20 cellular contexts compared by ENCODE assay signal in genomic region chr9:137366891-137367381, GRCh38. TPM values are rescaled to one million over a fixed set of nuclear protein-coding genes. Genes with fewer than 3 reads are reported as not detected.
DNase-seq lines count a peak whose midpoint lies in the region; ATAC-seq and TF ChIP-seq lines count a peak whose summit lies in the region.
"Had no signal": no experiment of that assay in that cellular context is flagged by ENCODE, and none has a peak within 500 bp of the region (broad histone marks: within the 10 kb centered on the region; RNA-seq: fewer than 3 reads in every experiment).

No MANE protein-coding gene starts in this region.

- H3K36me3 ChIP-seq in BLaER1 treated with 17β-estradiol and CSF1 and Interleukin-3, amounts not matched to agents 10 nM and 100 nM = peaks cover 0 to 18% (median 0%) of the 10 kb centered on the region in 11 experiments; a peak in 3 of 22 replicates
- peaks cover 0 to 23% (median 3%) of the 10 kb centered on the region in 4 donors for H3K36me3 ChIP-seq in sigmoid colon
- H3K36me3 ChIP-seq: HAP-1, SJCRH30 had no signal

- H3K27ac Mint-ChIP-seq in chondrocyte (ENCODE audit: unreplicated experiment) = no peak overlapping the region

- TF ChIP-seq EP300 in sigmoid colon (IDR thresholded peaks at IDR 0.05) = no peak

- H3K4me2 ChIP-seq in BLaER1 treated with 17β-estradiol and CSF1 and Interleukin-3, amounts not matched to agents 10 nM and 100 nM = peak overlapping the region in 7 of 11 experiments; percentile 10 to 74 (median 61); a peak in 10 of 22 replicates

- no peak overlapping the region for H3K4me3 Mint-ChIP-seq in chondrocyte (ENCODE audit: unreplicated experiment)

- ATAC-seq in left lobe of liver (no peak), left colon (no peak)
- ATAC-seq: PC-3 had no signal

- H3K27me3 Mint-ChIP-seq in chondrocyte (ENCODE audit: low read depth) = no peaks in the 10 kb centered on the region

- no peak overlapping the region for H3K9ac ChIP-seq in BLaER1 treated with 17β-estradiol and CSF1 and Interleukin-3, amounts not matched to agents 10 nM and 100 nM

- peaks cover 15% of the 10 kb centered on the region for H3K36me3 Mint-ChIP-seq in chondrocyte (ENCODE audit: low read depth)

- H3K9me3 ChIP-seq in BLaER1 treated with 17β-estradiol and CSF1 and Interleukin-3, amounts not matched to agents 10 nM and 100 nM (replicated peaks in 1 of 11) = peaks cover 9 to 20% (median 12%) of the 10 kb centered on the region in 11 experiments; a peak in 14 of 22 replicates
- no peaks in the 10 kb centered on the region for H3K9me3 ChIP-seq in sigmoid colon
- H3K9me3 ChIP-seq: HAP-1, SJCRH30 had no signal

- TF ChIP-seq CTCF in chondrocyte (IDR thresholded peaks at IDR 0.05) = no peak
- TF ChIP-seq CTCF in sigmoid colon (IDR thresholded peaks at IDR 0.05) = no peak

- H3K27ac ChIP-seq in BLaER1 treated with 17β-estradiol and CSF1 and Interleukin-3, amounts not matched to agents 10 nM and 100 nM = no peak overlapping the region
- H3K27ac ChIP-seq in sigmoid colon (no peak overlapping the region), caudate nucleus (ENCODE audit: low read depth, low read length) (no peak overlapping the region)
- H3K27ac ChIP-seq: C4-2B, HL-60, SJCRH30 had no signal

- H3K4me1 ChIP-seq in BLaER1 treated with 17β-estradiol and CSF1 and Interleukin-3, amounts not matched to agents 10 nM and 100 nM = peaks cover 17 to 29% (median 23%) of the 10 kb centered on the region in 10 experiments
- H3K4me1 ChIP-seq in sigmoid colon = peaks cover 0 to 7% (median 0%) of the 10 kb centered on the region in 4 donors
- H3K4me1 ChIP-seq: HAP-1, SJCRH30 had no signal

- no peaks in the 10 kb centered on the region for H3K4me1 Mint-ChIP-seq in chondrocyte (ENCODE audit: low read depth)

- TF ChIP-seq POLR2A in sigmoid colon (IDR thresholded peaks at IDR 0.05) = no peak

- DNase-seq in chondrocyte (ENCODE audit: low spot score) (peak; percentile 92), left lobe of liver (ENCODE audit: low spot score) (peak; percentile 39), sigmoid colon (peak; percentile 49), NCI-H187 treated with DMSO at 0.1 percent for 48 hours (lab: John Stamatoyannopoulos, UW) (no peak), left colon (no peak), caudate nucleus (lab: John Stamatoyannopoulos, UW) (no peak)
- DNase-seq: IMR-90, NCI-H1417 treated with DMSO at 0.1 percent for 48 hours, NCI-H1930, NCI-H345, NCI-H524 treated with DMSO at 0.1 percent for 48 hours, PC-3, RPMI8226, SJCRH30 had no signal

- no peaks in the 10 kb centered on the region for H3K27me3 ChIP-seq in BLaER1 treated with 17β-estradiol and CSF1 and Interleukin-3, amounts not matched to agents 10 nM and 100 nM
- no peaks in the 10 kb centered on the region for H3K27me3 ChIP-seq in sigmoid colon

- H3K4me3 ChIP-seq in BLaER1 treated with 17β-estradiol and CSF1 and Interleukin-3, amounts not matched to agents 10 nM and 100 nM = no peak overlapping the region
- no peak overlapping the region for H3K4me3 ChIP-seq in sigmoid colon
- H3K4me3 ChIP-seq: HAP-1, SJCRH30 had no signal

- peaks cover 8% of the 10 kb centered on the region for H3K9me3 Mint-ChIP-seq in chondrocyte (ENCODE audit: low read depth)

- 96% methylated on average over 19 of the region's 19 CpGs for WGBS in sigmoid colon, 2 donors

- H4K20me1 ChIP-seq in BLaER1 treated with 17β-estradiol and CSF1 and Interleukin-3, amounts not matched to agents 10 nM and 100 nM = no peaks in the 10 kb centered on the region; a peak in 2 of 22 replicates

- intact Hi-C loops in sigmoid colon (cut with DNase I) = no loop called here
- intact Hi-C loops in left colon (cut with DNase I, micrococcal nuclease) = no loop called here

RNA-seq across cellular contexts. Expression of gene EXD3, which starts 56.0 kb away (rescaled TPM):
- total RNA-seq in chondrocyte (10.7 to 15.7 TPM (median 11.6 TPM) in 3 replicates), left lobe of liver (19.3 TPM), sigmoid colon (10 to 100 TPM in 2 of 4 donors, 1 to 10 TPM in 2; 8.9 to 25.5 (median 11.8) TPM), left colon (10 to 100 TPM; 44.1 to 57.3 TPM)
- polyA plus RNA-seq in sigmoid colon = 10 to 100 TPM; 18.0 to 29.7 (median 26.6) TPM

RNA-seq across cellular contexts. Expression of gene NOXA1, which starts 56.3 kb away (rescaled TPM):
- total RNA-seq in chondrocyte = 0.97 to 2.5 TPM (median 2.0 TPM) in 3 replicates
- 6.0 TPM for total RNA-seq in left lobe of liver
- total RNA-seq in sigmoid colon = 1 to 10 TPM; 1.4 to 3.3 (median 2.9) TPM
- 10 to 100 TPM; 15.0 to 16.4 (median 15.4) TPM for polyA plus RNA-seq in sigmoid colon
- total RNA-seq in left colon = 10 to 100 TPM; 33.3 to 42.6 TPM
- total RNA-seq: HT1080, IMR-90, M059J, SJCRH30 had no signal

Comparison
In these comparisons a context has a peak if more than half of its experiments do, and no peak if none do; other contexts are left out.
1. DNase-seq: peak in chondrocyte (single experiment), left lobe of liver (single experiment) and sigmoid colon (single experiment); none in NCI-H187 treated with DMSO at 0.1 percent for 48 hours (single experiment), left colon (0 of 2) and caudate nucleus (0 of 61).